ENCODE assay signal across 15 cellular contexts in the genomic region with DNA sequence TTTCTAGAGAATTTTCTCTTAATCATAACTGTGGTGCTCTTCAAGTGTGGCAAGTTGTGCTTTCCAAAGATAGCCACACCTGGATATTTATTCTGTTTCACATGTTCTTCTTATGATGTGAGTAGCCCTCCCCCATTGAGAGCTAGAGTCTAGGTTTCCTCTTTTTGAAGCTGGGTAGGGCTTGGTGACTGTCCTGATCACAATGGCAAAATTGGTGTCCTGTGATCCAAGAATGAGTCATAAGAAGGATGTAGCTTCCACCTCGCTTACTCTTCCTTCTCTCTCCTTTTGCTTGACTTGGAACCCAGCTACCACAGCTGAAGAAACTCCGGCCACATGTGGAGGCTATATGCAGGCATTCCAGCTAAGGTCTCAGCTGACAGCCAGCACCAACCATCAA. TPM values are rescaled to one million over a fixed set of nuclear protein-coding genes. Genes with fewer than 3 reads are reported as not detected.
DNase-seq lines count a peak whose midpoint lies in the region; ATAC-seq and TF ChIP-seq lines count a peak whose summit lies in the region.
"Had no signal": no experiment of that assay in that cellular context is flagged by ENCODE, and none has a peak within 500 bp of the region (broad histone marks: within the 10 kb centered on the region; RNA-seq: fewer than 3 reads in every experiment).

No MANE protein-coding gene starts in this region.

- POLR2A ChIA-PET in IMR-90 (lab: Charles Lee; ENCODE audit: unreplicated experiment): no interaction called here
- POLR2A ChIA-PET in naive thymus-derived CD4-positive, alpha-beta T cell (lab: Charles Lee): no interaction called here

- no peak for TF ChIP-seq POLR2A in IMR-90 (IDR thresholded peaks at IDR 0.05; ENCODE audit: low read depth, low read length)

- peaks cover 0 to 8% (median 0%) of the 10 kb centered on the region in 7 donors for H3K4me1 Mint-ChIP-seq in naive thymus-derived CD4-positive, alpha-beta T cell
- H3K4me1 Mint-ChIP-seq: activated naive CD4-positive, alpha-beta T cell treated with anti-CD3 and anti-CD28 coated beads, Interleukin-2, amount 50 U/mL, for 24 hours had no signal

- H3K9me3 Mint-ChIP-seq in naive thymus-derived CD4-positive, alpha-beta T cell: peaks cover 0 to 2% (median 0%) of the 10 kb centered on the region in 11 donors
- H3K9me3 Mint-ChIP-seq: activated naive CD4-positive, alpha-beta T cell treated with anti-CD3 and anti-CD28 coated beads, Interleukin-2, amount 50 U/mL, for 24 hours; natural killer cell had no signal

- no peak overlapping the region for H4K5ac ChIP-seq in IMR-90 (ENCODE audit: low read depth, low read length)

- no peak overlapping the region for H2AFZ ChIP-seq in IMR-90 (replicated peaks; ENCODE audit: low read length, poor library complexity)

- no peak overlapping the region for H3K14ac ChIP-seq in IMR-90 (replicated peaks; ENCODE audit: low read depth, low read length)

- dilution Hi-C loops in IMR-90 (cut with HindIII; ENCODE audit: low sequenced_read_pairs, unreplicated experiment): no loop called here

- no peak overlapping the region for H3K4ac ChIP-seq in IMR-90 (ENCODE audit: low read depth, low read length)

- WGBS in IMR-90 (ENCODE audit: extremely low coverage in 2 of 2, insufficient read length in 1 of 2), 2 experiments: no CpG with 5 or more reads among the region's 2 CpGs

- ATAC-seq in IMR-90 (ENCODE audit: low read depth) (no peak), GM18861 (IDR thresholded peaks at IDR 0.05; ENCODE audit: unreplicated experiment) (no peak)
- peak; percentile 67 for ATAC-seq in naive thymus-derived CD4-positive, alpha-beta T cell
- ATAC-seq: natural killer cell had no signal

- CTCF ChIA-PET in IMR-90 (lab: Yijun Ruan, JAX): interaction anchor here (0.7 kb wide), 1 partner anchor 502 kb away, joined by 4 read pairs; no protein-coding TSS in a partner anchor
- CTCF ChIA-PET in naive thymus-derived CD4-positive, alpha-beta T cell (lab: Charles Lee): no interaction called here

- no peaks in the 10 kb centered on the region for H3K36me3 Mint-ChIP-seq in naive thymus-derived CD4-positive, alpha-beta T cell
- H3K36me3 Mint-ChIP-seq: activated naive CD4-positive, alpha-beta T cell treated with anti-CD3 and anti-CD28 coated beads, Interleukin-2, amount 50 U/mL, for 24 hours; natural killer cell had no signal

- no peak overlapping the region for H2BK15ac ChIP-seq in IMR-90 (ENCODE audit: low read depth, low read length)

- no peak overlapping the region for H2BK20ac ChIP-seq in IMR-90 (ENCODE audit: low read depth, low read length)

- H4K8ac ChIP-seq in IMR-90 (ENCODE audit: low read depth in 2 of 2, low read length in 2 of 2): no peak overlapping the region

- no peak overlapping the region for H3K27ac Mint-ChIP-seq in naive thymus-derived CD4-positive, alpha-beta T cell
- H3K27ac Mint-ChIP-seq: activated naive CD4-positive, alpha-beta T cell treated with anti-CD3 and anti-CD28 coated beads, Interleukin-2, amount 50 U/mL, for 24 hours; natural killer cell had no signal

- H3K4me1 ChIP-seq in IMR-90 (ENCODE audit: control insufficient read depth, insufficient read depth, low read length): peaks cover 4% of the 10 kb centered on the region
- no peaks in the 10 kb centered on the region for H3K4me1 ChIP-seq in naive thymus-derived CD4-positive, alpha-beta T cell (ENCODE audit: control insufficient read depth in 2 of 2, insufficient read depth in 2 of 2, low read length in 2 of 2)
- H3K4me1 ChIP-seq: prostate gland had no signal

- H3K27ac ChIP-seq in IMR-90 (ENCODE audit: insufficient read depth, low read length): no peak overlapping the region
- H3K27ac ChIP-seq in naive thymus-derived CD4-positive, alpha-beta T cell (ENCODE audit: low read depth, low read length): no peak overlapping the region
- H3K27ac ChIP-seq: brain microvascular endothelial cell, prostate gland had no signal

- H3K56ac ChIP-seq in IMR-90 (ENCODE audit: extremely low read depth, insufficient read depth, low read length): no peak overlapping the region

- H3K9me1 ChIP-seq in IMR-90 (ENCODE audit: insufficient read depth, low read length): no peaks in the 10 kb centered on the region; the same call in 1 of the 2 replicates

- no peak overlapping the region for H2BK5ac ChIP-seq in IMR-90 (ENCODE audit: low read depth, low read length, poor library complexity, severe bottlenecking)

- in situ Hi-C loops in IMR-90 (cut with MboI; ENCODE audit: low sequenced_read_pairs): loop anchor here (25.0 kb wide), 1 partner anchor 274 kb away; a partner anchor contains a TSS

- H3K4me3 Mint-ChIP-seq in naive thymus-derived CD4-positive, alpha-beta T cell: no peak overlapping the region
- H3K4me3 Mint-ChIP-seq: activated naive CD4-positive, alpha-beta T cell treated with anti-CD3 and anti-CD28 coated beads, Interleukin-2, amount 50 U/mL, for 24 hours; natural killer cell had no signal

- H3K9me3 ChIP-seq in IMR-90 (ENCODE audit: control insufficient read depth, insufficient read depth, low read length): no peaks in the 10 kb centered on the region
- H3K9me3 ChIP-seq in naive thymus-derived CD4-positive, alpha-beta T cell (ENCODE audit: control insufficient read depth in 2 of 3, low read length in 3 of 3): no peaks in the 10 kb centered on the region
- H3K9me3 ChIP-seq: prostate gland had no signal

- H3K18ac ChIP-seq in IMR-90 (ENCODE audit: low read depth, low read length): no peak overlapping the region

- intact Hi-C loops in IMR-90 (cut with micrococcal nuclease): no loop called here
- intact Hi-C loops in naive thymus-derived CD4-positive, alpha-beta T cell (cut with micrococcal nuclease): loop anchor here in 1 of 2 donors (10.0 kb wide), 1 partner anchor 107 kb away; no protein-coding TSS in a partner anchor

- H3K4me2 ChIP-seq in IMR-90 (ENCODE audit: low read depth, low read length): no peak overlapping the region; the same call in 1 of the 2 replicates

- no peak overlapping the region for H3K9ac ChIP-seq in IMR-90 (ENCODE audit: low read depth, low read length)

- H2AK5ac ChIP-seq in IMR-90 (ENCODE audit: low read depth, low read length): no peak overlapping the region

- H3K4me3 ChIP-seq in IMR-90 (ENCODE audit: insufficient read depth, low read depth, low read length): no peak overlapping the region
- no peak overlapping the region for H3K4me3 ChIP-seq in naive thymus-derived CD4-positive, alpha-beta T cell (ENCODE audit: low read length)
- H3K4me3 ChIP-seq: prostate gland had no signal

- no peak overlapping the region for H3K23ac ChIP-seq in IMR-90 (ENCODE audit: low read depth, low read length)

- H3K79me1 ChIP-seq in IMR-90 (ENCODE audit: low read depth in 1 of 2, low read length in 2 of 2): no peaks in the 10 kb centered on the region

- no peaks in the 10 kb centered on the region for H3K36me3 ChIP-seq in IMR-90 (ENCODE audit: control insufficient read depth, insufficient read depth, low read length)
- no peaks in the 10 kb centered on the region for H3K36me3 ChIP-seq in naive thymus-derived CD4-positive, alpha-beta T cell (ENCODE audit: control insufficient read depth in 2 of 3, insufficient read depth in 3 of 3, low read length in 3 of 3)
- H3K36me3 ChIP-seq: brain microvascular endothelial cell, prostate gland had no signal

- peaks cover 12% of the 10 kb centered on the region for H3K27me3 ChIP-seq in IMR-90 (ENCODE audit: control insufficient read depth, insufficient read depth, low read length)
- H3K27me3 ChIP-seq in naive thymus-derived CD4-positive, alpha-beta T cell (ENCODE audit: control insufficient read depth in 2 of 2, insufficient read depth in 2 of 2, low read length in 2 of 2): no peaks in the 10 kb centered on the region
- H3K27me3 ChIP-seq: brain microvascular endothelial cell had no signal

- DNase-seq in Daoy (ENCODE audit: low read depth) (peak; percentile 25), IMR-90 (peak; percentile 31), SW480 (ENCODE audit: low spot score) (peak; percentile 26), NCI-H345 (lab: John Stamatoyannopoulos, UW) (no peak), NCI-H1048 (lab: John Stamatoyannopoulos, UW) (no peak), HPDE6-E6E7 (ENCODE audit: extremely low spot score) (no peak)
- no peak for DNase-seq in naive thymus-derived CD4-positive, alpha-beta T cell
- DNase-seq: activated CD4-positive, alpha-beta T cell treated with anti-CD3 and anti-CD28 coated beads for 4 hours; brain microvascular endothelial cell; natural killer cell; NCI-H1092; Right ventricle myocardium superior had no signal

- H2BK120ac ChIP-seq in IMR-90 (ENCODE audit: low read depth, low read length): no peak overlapping the region

- no peak overlapping the region for H4K91ac ChIP-seq in IMR-90 (ENCODE audit: insufficient read depth, low read depth, low read length)

- no peak overlapping the region for H2AK9ac ChIP-seq in IMR-90 (replicated peaks; ENCODE audit: low read depth, low read length, poor library complexity)

- no TSS peak for BruUV-seq in IMR-90 (replicated peaks; lab: Mats Ljungman, UMichigan)

- peaks cover 0 to 43% (median 0%) of the 10 kb centered on the region in 5 donors for H3K27me3 Mint-ChIP-seq in naive thymus-derived CD4-positive, alpha-beta T cell
- H3K27me3 Mint-ChIP-seq: activated naive CD4-positive, alpha-beta T cell treated with anti-CD3 and anti-CD28 coated beads, Interleukin-2, amount 50 U/mL, for 24 hours had no signal

- no peak for TF ChIP-seq RAD21 in IMR-90 (IDR thresholded peaks at IDR 0.05; ENCODE audit: low read length)

- no peak for TF ChIP-seq CTCF in IMR-90 (conservative IDR thresholded peaks at IDR 0.05; ENCODE audit: low read depth, low read length)

- no peaks in the 10 kb centered on the region for H4K20me1 ChIP-seq in IMR-90 (ENCODE audit: insufficient read depth, low read length)

TF ChIP-seq in IMR-90, 13 proteins besides CTCF, POLR2A, EP300 and RAD21 (continues in another document):
- no peak for TF ChIP-seq RFX5 (IDR thresholded peaks at IDR 0.05; ENCODE audit: low read depth, low read length)
- no peak for TF ChIP-seq NFE2L2 (IDR thresholded peaks at IDR 0.05; ENCODE audit: low read depth, low read length)
- no peak for TF ChIP-seq MAZ (IDR thresholded peaks at IDR 0.05; ENCODE audit: borderline replicate concordance, low read depth, low read length)
- no peak for TF ChIP-seq CHD1 (IDR thresholded peaks at IDR 0.05; ENCODE audit: low read depth, low read length)
- no peak for TF ChIP-seq RCOR1 (IDR thresholded peaks at IDR 0.05; ENCODE audit: insufficient replicate concordance, low read length)

RNA-seq across cellular contexts. Expression of a gene that starts 7.4 kb away (rescaled TPM):
- total RNA-seq in Daoy (2014; rRNA removed; shearing (Covaris generic)): 26.2 and 41.1 TPM in 2 replicates
- 33.2 and 38.6 TPM in 2 replicates for total RNA-seq in IMR-90 (2012; rRNA removed)
- polyA plus RNA-seq in IMR-90 (2012; rRNA removed): 37.2 and 41.4 TPM in 2 replicates
- polyA plus RNA-seq in IMR-90 (2012; cell fraction: cytosol; rRNA removed): 20.4 and 27.1 TPM in 2 replicates
- polyA plus RNA-seq in IMR-90 (2012; cell fraction: nucleus; rRNA removed; ENCODE audit: low replicate concordance): 24.9 and 43.2 TPM in 2 replicates
- 10 to 100 TPM; 59.1 to 79.2 (median 74.2) TPM for total RNA-seq in naive thymus-derived CD4-positive, alpha-beta T cell
- 10 to 100 TPM in 1 of 2 donors, 1 to 10 TPM in 1; 8.7 to 18.9 TPM for polyA plus RNA-seq in naive thymus-derived CD4-positive, alpha-beta T cell

Comparison
In these comparisons a context has a peak if more than half of its experiments do, and no peak if none do; other contexts are left out.
1. DNase-seq: peak in Daoy (single experiment), IMR-90 (single experiment) and SW480 (single experiment); none in naive thymus-derived CD4-positive, alpha-beta T cell (0 of 9), NCI-H345 (single experiment), NCI-H1048 (single experiment) and HPDE6-E6E7 (single experiment).